In genomic region chr15:51094606-51095569, GRCh38 we compare ENCODE assay signal across 8 cellular contexts. TPM values are rescaled to one million over a fixed set of nuclear protein-coding genes. Genes with fewer than 3 reads are reported as not detected.
DNase-seq lines count a peak whose midpoint lies in the region; ATAC-seq and TF ChIP-seq lines count a peak whose summit lies in the region.

Gene TNFAIP8L3, minus strand, starts transcription at chr15:51094906. Its CDS starts 311 bp downstream, at chr15:51094595.

- no peaks in the 10 kb centered on the region for H3K9me2 ChIP-seq in HCT116 (ENCODE audit: insufficient read depth)

- no peak within 1 kb of the TSS for H2AFZ ChIP-seq in HCT116 (ENCODE audit: low read depth, low read length, poor library complexity, severe bottlenecking)

- H3K9me3 Mint-ChIP-seq in activated naive CD8-positive, alpha-beta T cell treated with anti-CD3 and anti-CD28 coated beads for 36 hours = no peaks in the 10 kb centered on the region

- no TSS peak for BruUV-seq in HCT116 (replicated peaks; lab: Mats Ljungman, UMichigan)

- TF ChIP-seq RAD21 in HCT116 (IDR thresholded peaks at IDR 0.05; ENCODE audit: low read depth) = no peak

- peak within 1 kb of the TSS; percentile 63 for H3K4me3 Mint-ChIP-seq in activated naive CD8-positive, alpha-beta T cell treated with anti-CD3 and anti-CD28 coated beads for 36 hours

- intact Hi-C loops in HCT116 (cut with micrococcal nuclease) = no loop called here

- H3K9me3 ChIP-seq in HCT116 (ENCODE audit: control insufficient read depth in 1 of 2, insufficient read depth in 1 of 2, low read depth in 1 of 2, low read length in 2 of 2) (no peaks in the 10 kb centered on the region), iPS DF 6.9 (ENCODE audit: control insufficient read depth, insufficient read depth, low read length) (no peaks in the 10 kb centered on the region)

- H3K27ac Mint-ChIP-seq in activated naive CD8-positive, alpha-beta T cell treated with anti-CD3 and anti-CD28 coated beads for 36 hours = no peak within 1 kb of the TSS

- H3K27me3 ChIP-seq in HCT116 (ENCODE audit: insufficient read depth, low read length) (no peaks in the 10 kb centered on the region), iPS DF 6.9 (ENCODE audit: control insufficient read depth, insufficient read depth, low read length) (peaks cover 35% of the 10 kb centered on the region)

- peaks cover 18% of the 10 kb centered on the region for H3K4me1 Mint-ChIP-seq in activated naive CD8-positive, alpha-beta T cell treated with anti-CD3 and anti-CD28 coated beads for 36 hours

- no peaks in the 10 kb centered on the region for H4K20me1 ChIP-seq in HCT116 (ENCODE audit: insufficient read depth)

- H3K27ac ChIP-seq in HCT116 (ENCODE audit: low read depth, low read length) (no peak within 1 kb of the TSS), iPS DF 6.9 (ENCODE audit: low read length) (no peak within 1 kb of the TSS)

- H3K27me3 Mint-ChIP-seq in activated naive CD8-positive, alpha-beta T cell treated with anti-CD3 and anti-CD28 coated beads for 36 hours = peaks cover 90% of the 10 kb centered on the region

- H3K9ac ChIP-seq in HCT116 (ENCODE audit: low read length) = no peak within 1 kb of the TSS

- TF ChIP-seq POLR2A in HCT116 (IDR thresholded peaks at IDR 0.05; ENCODE audit: borderline replicate concordance, extremely low read depth, insufficient read depth, insufficient read length) = no peak

- TF ChIP-seq CTCF in HCT116 (IDR thresholded peaks at IDR 0.05 in 2 of 3, conservative IDR thresholded peaks at IDR 0.05 in 1 of 3; ENCODE audit: borderline replicate concordance in 1 of 3, insufficient read depth in 1 of 3, low read depth in 2 of 3, low read length in 2 of 3) = no peak

- peak within 1 kb of the TSS; percentile 69 for H3K4me2 ChIP-seq in HCT116 (ENCODE audit: low read length)

- H3K4me3 ChIP-seq in HCT116 (replicated peaks in 1 of 2; ENCODE audit: low read depth in 1 of 2, low read length in 2 of 2) (peak within 1 kb of the TSS; percentile 31 to 44), iPS DF 6.9 (ENCODE audit: low read length) (peak within 1 kb of the TSS; percentile 66), skeletal muscle cell (ENCODE audit: low read depth, low read length) (peak within 1 kb of the TSS; percentile 70)

- no CpG with 5 or more reads among the region's 98 CpGs for WGBS in iPS DF 6.9 (ENCODE audit: insufficient coverage, insufficient read length)

- H3K4me1 ChIP-seq in HCT116 (ENCODE audit: control insufficient read depth in 1 of 2, insufficient read depth in 2 of 2, low read length in 2 of 2) (peaks cover 8 to 21% of the 10 kb centered on the region in 2 experiments), iPS DF 6.9 (ENCODE audit: control insufficient read depth, insufficient read depth, low read length) (no peaks in the 10 kb centered on the region; the same call in 1 of the 2 replicates)

- ATAC-seq in HCT116 = peak; percentile 81

- DNase-seq in 8988T = peak; percentile 38
- no peak for DNase-seq in HCT116 (ENCODE audit: low read depth, low spot score)
- peak; percentile 15 for DNase-seq in activated naive CD8-positive, alpha-beta T cell treated with anti-CD3 and anti-CD28 coated beads for 36 hours
- DNase-seq in iPS DF 6.9 (ENCODE audit: low read depth, low spot score) = no peak
- DNase-seq in skeletal muscle cell (ENCODE audit: low read depth) = no peak
- no peak for DNase-seq in activated effector memory CD4-positive, alpha-beta T cell treated with Interleukin-2 at 50 U/mL for 16 hours
- DNase-seq in stimulated activated CD4-positive, alpha-beta T cell treated with anti-CD3 and anti-CD28 coated beads, Interleukin-1b, Interleukin-23, amount 100 ng/mL, for 48 hours = no peak
- no peak for DNase-seq in NCI-H446 treated with DMSO at 0.1 percent for 48 hours (lab: John Stamatoyannopoulos, UW)

- no peaks in the 10 kb centered on the region for H3K36me3 Mint-ChIP-seq in activated naive CD8-positive, alpha-beta T cell treated with anti-CD3 and anti-CD28 coated beads for 36 hours

- H3K36me3 ChIP-seq in HCT116 (ENCODE audit: control insufficient read depth in 1 of 2, insufficient read depth in 2 of 2, low read length in 2 of 2) = no peaks in the 10 kb centered on the region
- H3K36me3 ChIP-seq in iPS DF 6.9 (ENCODE audit: control insufficient read depth, insufficient read depth, low read length) = no peaks in the 10 kb centered on the region; the same call in 1 of the 2 replicates

- CTCF ChIA-PET in HCT116 (lab: Charles Lee) = no interaction called here

- H3K79me2 ChIP-seq in HCT116 (ENCODE audit: insufficient read depth, low read length) = no peaks in the 10 kb centered on the region

- POLR2A ChIA-PET in HCT116 (lab: Charles Lee) = no interaction called here

- RAD21 ChIA-PET in HCT116 (lab: Charles Lee; ENCODE audit: low non-redundant PET in 1 of 2, low total read pairs in 2 of 2, uncharacterized antibody in 2 of 2, unreplicated experiment in 2 of 2) = no interaction called here

TF ChIP-seq in HCT116, 20 proteins besides CTCF, POLR2A, EP300 and RAD21:
- TF ChIP-seq SIN3A (IDR thresholded peaks at IDR 0.05; ENCODE audit: low read depth) (no peak), POLR2AphosphoS5 (IDR thresholded peaks at IDR 0.05; ENCODE audit: low read depth, low read length) (no peak), JUND (IDR thresholded peaks at IDR 0.05) (no peak), ELF1 (IDR thresholded peaks at IDR 0.05; ENCODE audit: borderline replicate concordance, low read depth) (no peak), TCF7L2 (IDR thresholded peaks at IDR 0.05; ENCODE audit: borderline replicate concordance, extremely low read depth, insufficient read depth, insufficient read length) (no peak), YY1 (IDR thresholded peaks at IDR 0.05; ENCODE audit: extremely low read depth, insufficient replicate concordance, low read depth, low read length) (no peak), FOSL1 (IDR thresholded peaks at IDR 0.05; ENCODE audit: low read depth) (no peak), ATF3 (IDR thresholded peaks at IDR 0.05) (no peak)

RNA-seq across cellular contexts. Expression of gene TNFAIP8L3, which starts in this region (rescaled TPM):
- total RNA-seq in HCT116 (2021; ENCODE audit: unreplicated experiment) = 0.47 TPM
- polyA plus RNA-seq in HCT116 (2012) = 0.06 and 0.30 TPM in 2 replicates
- total RNA-seq in activated naive CD8-positive, alpha-beta T cell treated with anti-CD3 and anti-CD28 coated beads for 36 hours = under 1 TPM; 0.60 to 0.82 TPM

Comparison
In these comparisons a context has a peak if more than half of its experiments do, and no peak if none do; other contexts are left out.
1. Peak in ATAC-seq, H3K4me3 ChIP-seq and H3K4me2 ChIP-seq in HCT116; RNA of the gene not detected or under 1 TPM.
2. Peak in DNase-seq in activated naive CD8-positive, alpha-beta T cell treated with anti-CD3 and anti-CD28 coated beads for 36 hours; RNA of the gene not detected or under 1 TPM.